In the genomic region with DNA sequence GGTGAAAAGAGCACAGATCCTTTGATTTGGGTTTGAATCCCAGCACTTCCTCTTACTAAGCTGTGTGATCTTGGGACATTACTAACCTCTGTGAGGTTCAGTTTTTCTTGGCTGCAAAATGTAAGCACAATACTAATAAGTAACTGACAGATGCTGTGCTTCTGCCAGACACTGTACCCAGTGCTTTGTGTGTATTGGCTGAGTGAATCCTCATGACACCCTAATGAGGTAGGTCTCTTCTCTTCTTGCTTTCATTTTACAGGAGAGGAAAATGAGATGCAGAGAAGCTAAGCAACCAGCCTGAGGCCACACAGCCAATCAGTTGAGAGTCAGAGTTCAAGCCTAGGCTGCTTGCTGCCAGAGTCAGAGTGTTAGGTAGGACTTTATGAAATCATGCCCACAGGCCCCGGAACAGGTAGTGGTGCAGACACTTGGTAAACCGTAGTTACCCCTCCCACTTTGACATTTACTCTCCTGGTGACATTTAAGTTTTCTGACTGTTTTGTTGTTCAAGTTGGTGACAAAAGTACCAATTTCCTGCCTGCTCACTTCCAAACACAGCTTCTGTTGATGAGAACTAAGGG, we compare ENCODE assay signal across 1 cellular context.
TF ChIP-seq lines count a peak whose summit lies in the region.

No MANE protein-coding gene starts in this region.

TF ChIP-seq in SK-N-SH treated with all-trans-retinoic acid at 6 μM for 48 hours, 23 proteins besides CTCF, POLR2A, EP300 and RAD21 (continued from another document):
- TF ChIP-seq, protein P1, sequence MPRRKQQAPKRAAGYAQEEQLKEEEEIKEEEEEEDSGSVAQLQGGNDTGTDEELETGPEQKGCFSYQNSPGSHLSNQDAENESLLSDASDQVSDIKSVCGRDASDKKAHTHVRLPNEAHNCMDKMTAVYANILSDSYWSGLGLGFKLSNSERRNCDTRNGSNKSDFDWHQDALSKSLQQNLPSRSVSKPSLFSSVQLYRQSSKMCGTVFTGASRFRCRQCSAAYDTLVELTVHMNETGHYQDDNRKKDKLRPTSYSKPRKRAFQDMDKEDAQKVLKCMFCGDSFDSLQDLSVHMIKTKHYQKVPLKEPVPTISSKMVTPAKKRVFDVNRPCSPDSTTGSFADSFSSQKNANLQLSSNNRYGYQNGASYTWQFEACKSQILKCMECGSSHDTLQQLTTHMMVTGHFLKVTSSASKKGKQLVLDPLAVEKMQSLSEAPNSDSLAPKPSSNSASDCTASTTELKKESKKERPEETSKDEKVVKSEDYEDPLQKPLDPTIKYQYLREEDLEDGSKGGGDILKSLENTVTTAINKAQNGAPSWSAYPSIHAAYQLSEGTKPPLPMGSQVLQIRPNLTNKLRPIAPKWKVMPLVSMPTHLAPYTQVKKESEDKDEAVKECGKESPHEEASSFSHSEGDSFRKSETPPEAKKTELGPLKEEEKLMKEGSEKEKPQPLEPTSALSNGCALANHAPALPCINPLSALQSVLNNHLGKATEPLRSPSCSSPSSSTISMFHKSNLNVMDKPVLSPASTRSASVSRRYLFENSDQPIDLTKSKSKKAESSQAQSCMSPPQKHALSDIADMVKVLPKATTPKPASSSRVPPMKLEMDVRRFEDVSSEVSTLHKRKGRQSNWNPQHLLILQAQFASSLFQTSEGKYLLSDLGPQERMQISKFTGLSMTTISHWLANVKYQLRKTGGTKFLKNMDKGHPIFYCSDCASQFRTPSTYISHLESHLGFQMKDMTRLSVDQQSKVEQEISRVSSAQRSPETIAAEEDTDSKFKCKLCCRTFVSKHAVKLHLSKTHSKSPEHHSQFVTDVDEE (CRISPR knock-in tag; IDR thresholded peaks at IDR 0.05): no peak
- TF ChIP-seq OSR1 (CRISPR knock-in tag; IDR thresholded peaks at IDR 0.05): no peak
- TF ChIP-seq ZNF565 (CRISPR knock-in tag; conservative IDR thresholded peaks at IDR 0.05; ENCODE audit: low read depth): no peak
- TF ChIP-seq PPARA (CRISPR knock-in tag; IDR thresholded peaks at IDR 0.05; ENCODE audit: borderline replicate concordance): no peak
- TF ChIP-seq, protein P2, sequence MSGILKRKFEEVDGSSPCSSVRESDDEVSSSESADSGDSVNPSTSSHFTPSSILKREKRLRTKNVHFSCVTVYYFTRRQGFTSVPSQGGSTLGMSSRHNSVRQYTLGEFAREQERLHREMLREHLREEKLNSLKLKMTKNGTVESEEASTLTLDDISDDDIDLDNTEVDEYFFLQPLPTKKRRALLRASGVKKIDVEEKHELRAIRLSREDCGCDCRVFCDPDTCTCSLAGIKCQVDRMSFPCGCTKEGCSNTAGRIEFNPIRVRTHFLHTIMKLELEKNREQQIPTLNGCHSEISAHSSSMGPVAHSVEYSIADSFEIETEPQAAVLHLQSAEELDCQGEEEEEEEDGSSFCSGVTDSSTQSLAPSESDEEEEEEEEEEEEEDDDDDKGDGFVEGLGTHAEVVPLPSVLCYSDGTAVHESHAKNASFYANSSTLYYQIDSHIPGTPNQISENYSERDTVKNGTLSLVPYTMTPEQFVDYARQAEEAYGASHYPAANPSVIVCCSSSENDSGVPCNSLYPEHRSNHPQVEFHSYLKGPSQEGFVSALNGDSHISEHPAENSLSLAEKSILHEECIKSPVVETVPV (CRISPR knock-in tag; IDR thresholded peaks at IDR 0.05): no peak
- TF ChIP-seq ZFP30 (CRISPR knock-in tag; IDR thresholded peaks at IDR 0.05): no peak
- TF ChIP-seq CSDC2 (CRISPR knock-in tag; IDR thresholded peaks at IDR 0.05): no peak
- TF ChIP-seq ARNTL (CRISPR knock-in tag; IDR thresholded peaks at IDR 0.05; ENCODE audit: borderline replicate concordance, low read depth): no peak
- no peak for TF ChIP-seq ZFP3 (CRISPR knock-in tag; IDR thresholded peaks at IDR 0.05)
- TF ChIP-seq BACH2 (CRISPR knock-in tag; IDR thresholded peaks at IDR 0.05; ENCODE audit: borderline replicate concordance): no peak
- no peak for TF ChIP-seq SNAI2 (CRISPR knock-in tag; IDR thresholded peaks at IDR 0.05)
